Comparison of ENCODE assay signal across 22 cellular contexts in genomic region chr6:76631641-76632040, GRCh38.
A peak's percentile ranks its signal among the peaks of the same experiment; 100 is the strongest.
DNase-seq lines count a peak whose midpoint lies in the region; ATAC-seq and TF ChIP-seq lines count a peak whose summit lies in the region.
"Had no signal": no experiment of that assay in that cellular context is flagged by ENCODE, and none has a peak within 500 bp of the region (broad histone marks: within the 10 kb centered on the region; RNA-seq: fewer than 3 reads in every experiment).

No MANE protein-coding gene starts in this region.

- H3K9me3 Mint-ChIP-seq in activated CD4-positive, alpha-beta T cell treated with anti-CD3 and anti-CD28 coated beads, Interleukin-2, amount 10 ng/mL, durations not matched to agents 24 days and 14 days: peaks cover 10% of the 10 kb centered on the region
- H3K9me3 Mint-ChIP-seq in activated CD4-positive, alpha-beta T cell treated with anti-CD3 and anti-CD28 coated beads for 36 hours (ENCODE audit: low read depth): peaks cover 10% of the 10 kb centered on the region
- peaks cover 12% of the 10 kb centered on the region for H3K9me3 Mint-ChIP-seq in chondrocyte (ENCODE audit: low read depth)

- TF ChIP-seq CTCF in chondrocyte (IDR thresholded peaks at IDR 0.05): no peak

- H3K4me1 Mint-ChIP-seq in activated CD4-positive, alpha-beta T cell treated with anti-CD3 and anti-CD28 coated beads, Interleukin-2, amount 10 ng/mL, durations not matched to agents 24 days and 14 days: no peaks in the 10 kb centered on the region
- H3K4me1 Mint-ChIP-seq in activated CD4-positive, alpha-beta T cell treated with anti-CD3 and anti-CD28 coated beads for 36 hours: no peaks in the 10 kb centered on the region
- no peaks in the 10 kb centered on the region for H3K4me1 Mint-ChIP-seq in chondrocyte (ENCODE audit: low read depth)
- H3K4me1 Mint-ChIP-seq: CD4-positive, alpha-beta memory T cell had no signal

- no peak overlapping the region for H3K27ac Mint-ChIP-seq in activated CD4-positive, alpha-beta T cell treated with anti-CD3 and anti-CD28 coated beads, Interleukin-2, amount 10 ng/mL, durations not matched to agents 24 days and 14 days
- no peak overlapping the region for H3K27ac Mint-ChIP-seq in activated CD4-positive, alpha-beta T cell treated with anti-CD3 and anti-CD28 coated beads for 36 hours
- H3K27ac Mint-ChIP-seq in chondrocyte (ENCODE audit: unreplicated experiment): no peak overlapping the region
- H3K27ac Mint-ChIP-seq: CD4-positive, alpha-beta memory T cell had no signal

- ATAC-seq in activated CD4-positive, alpha-beta T cell treated with anti-CD3 and anti-CD28 coated beads for 36 hours: no peak
- peak; percentile 20 for ATAC-seq in sciatic nerve
- ATAC-seq in Right ventricle myocardium inferior: no peak
- ATAC-seq: A549, GM12878 had no signal

- intact Hi-C loops in activated CD4-positive, alpha-beta T cell treated with anti-CD3 and anti-CD28 coated beads, Interleukin-2, amount 10 ng/mL, durations not matched to agents 24 days and 14 days (cut with micrococcal nuclease): no loop called here
- intact Hi-C loops in activated CD4-positive, alpha-beta T cell treated with anti-CD3 and anti-CD28 coated beads for 36 hours (cut with DNase I, micrococcal nuclease): no loop called here
- intact Hi-C loops in sciatic nerve (cut with DNase I) (no loop called here), Right ventricle myocardium inferior (cut with DNase I) (no loop called here)

- POLR2A ChIA-PET in activated CD4-positive, alpha-beta T cell treated with anti-CD3 and anti-CD28 coated beads for 36 hours (lab: Charles Lee): no interaction called here

- H3K27me3 Mint-ChIP-seq in activated CD4-positive, alpha-beta T cell treated with anti-CD3 and anti-CD28 coated beads, Interleukin-2, amount 10 ng/mL, durations not matched to agents 24 days and 14 days: no peaks in the 10 kb centered on the region
- no peaks in the 10 kb centered on the region for H3K27me3 Mint-ChIP-seq in activated CD4-positive, alpha-beta T cell treated with anti-CD3 and anti-CD28 coated beads for 36 hours
- no peaks in the 10 kb centered on the region for H3K27me3 Mint-ChIP-seq in chondrocyte (ENCODE audit: low read depth)
- H3K27me3 Mint-ChIP-seq: CD4-positive, alpha-beta memory T cell had no signal

- no peaks in the 10 kb centered on the region for H3K36me3 Mint-ChIP-seq in activated CD4-positive, alpha-beta T cell treated with anti-CD3 and anti-CD28 coated beads, Interleukin-2, amount 10 ng/mL, durations not matched to agents 24 days and 14 days (ENCODE audit: low read depth)
- no peaks in the 10 kb centered on the region for H3K36me3 Mint-ChIP-seq in activated CD4-positive, alpha-beta T cell treated with anti-CD3 and anti-CD28 coated beads for 36 hours (ENCODE audit: low read depth)
- H3K36me3 Mint-ChIP-seq in chondrocyte (ENCODE audit: low read depth): no peaks in the 10 kb centered on the region
- H3K36me3 Mint-ChIP-seq: CD4-positive, alpha-beta memory T cell had no signal

- DNase-seq in activated CD4-positive, alpha-beta T cell treated with anti-CD3 and anti-CD28 coated beads, Interleukin-2, amount 10 ng/mL, durations not matched to agents 24 days and 14 days: peak; percentile 13
- DNase-seq in activated CD4-positive, alpha-beta T cell treated with anti-CD3 and anti-CD28 coated beads for 36 hours: no peak
- peak; percentile 48 for DNase-seq in NCI-H82 treated with DMSO at 0.1 percent for 48 hours (lab: John Stamatoyannopoulos, UW; ENCODE audit: unreplicated experiment)
- peak; percentile 59 for DNase-seq in chondrocyte (ENCODE audit: low spot score)
- DNase-seq in sciatic nerve (ENCODE audit: low spot score): no peak
- no peak for DNase-seq in NCI-H2081 treated with DMSO at 0.1 percent for 48 hours (lab: John Stamatoyannopoulos, UW)
- no peak for DNase-seq in Right ventricle myocardium inferior (ENCODE audit: missing footprints)
- no peak for DNase-seq in DMS 273 (lab: John Stamatoyannopoulos, UW; ENCODE audit: unreplicated experiment)
- DNase-seq: 8988T; ACHN; C1 segment of cervical spinal cord; Calu3; CD4-positive, alpha-beta memory T cell; COR-L47; DMS153; DND-41; GDM1; GM23248; H7; HCEC 1CT had no signal

- CTCF ChIA-PET in activated CD4-positive, alpha-beta T cell treated with anti-CD3 and anti-CD28 coated beads for 36 hours (lab: Charles Lee): no interaction called here

- H3K4me3 Mint-ChIP-seq in activated CD4-positive, alpha-beta T cell treated with anti-CD3 and anti-CD28 coated beads, Interleukin-2, amount 10 ng/mL, durations not matched to agents 24 days and 14 days: no peak overlapping the region
- H3K4me3 Mint-ChIP-seq in activated CD4-positive, alpha-beta T cell treated with anti-CD3 and anti-CD28 coated beads for 36 hours: no peak overlapping the region
- H3K4me3 Mint-ChIP-seq in chondrocyte (ENCODE audit: unreplicated experiment): no peak overlapping the region
- H3K4me3 Mint-ChIP-seq: CD4-positive, alpha-beta memory T cell had no signal

Comparison
In these comparisons a context has a peak if more than half of its experiments do, and no peak if none do; other contexts are left out.
1. DNase-seq: peak in activated CD4-positive, alpha-beta T cell treated with anti-CD3 and anti-CD28 coated beads, Interleukin-2, amount 10 ng/mL, durations not matched to agents 24 days and 14 days (single experiment), NCI-H82 treated with DMSO at 0.1 percent for 48 hours (single experiment) and chondrocyte (single experiment); none in activated CD4-positive, alpha-beta T cell treated with anti-CD3 and anti-CD28 coated beads for 36 hours (single experiment), sciatic nerve (single experiment), NCI-H2081 treated with DMSO at 0.1 percent for 48 hours (single experiment), Right ventricle myocardium inferior (single experiment) and DMS 273 (single experiment).